16 cellular contexts compared by ENCODE assay signal in the genomic region with DNA sequence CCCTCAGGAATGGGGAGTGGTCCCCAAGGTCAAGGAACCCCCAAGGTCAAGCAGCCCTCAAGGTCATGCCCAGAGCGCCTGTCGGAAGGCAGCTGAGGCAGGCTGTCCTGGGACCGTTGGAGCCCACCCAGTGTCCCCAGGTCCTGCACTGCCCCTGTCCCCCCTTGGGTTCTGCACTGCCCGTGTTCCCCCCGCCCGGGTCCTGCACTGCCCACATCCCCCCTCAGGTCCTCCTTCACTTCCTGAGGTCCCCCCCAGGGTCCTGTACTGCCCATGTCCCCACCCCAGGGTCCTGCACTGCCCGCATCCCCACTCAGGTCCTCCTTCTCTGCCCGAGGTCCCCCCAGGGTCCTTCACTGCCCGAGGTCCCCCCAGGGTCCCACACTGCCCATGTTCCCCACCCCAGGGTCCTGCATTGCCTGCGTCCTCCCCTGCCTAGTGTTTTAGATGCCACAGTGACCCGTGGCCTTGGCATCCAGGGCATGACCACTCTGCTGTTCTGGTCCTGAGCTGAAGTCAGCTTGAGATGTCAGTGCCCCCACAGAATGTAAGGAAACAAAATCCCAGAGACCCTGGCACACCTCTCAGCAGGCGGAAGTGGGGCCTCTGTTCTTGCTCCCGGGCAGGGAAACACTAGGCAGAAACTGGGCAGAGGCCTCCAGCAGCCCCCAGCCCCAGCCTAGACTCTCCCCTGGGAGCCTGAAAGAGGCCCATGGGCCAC.
A peak's percentile ranks its signal among the peaks of the same experiment; 100 is the strongest.
DNase-seq lines count a peak whose midpoint lies in the region; ATAC-seq lines count a peak whose summit lies in the region.
"Had no signal": no experiment of that assay in that cellular context is flagged by ENCODE, and none has a peak within 500 bp of the region (broad histone marks: within the 10 kb centered on the region; RNA-seq: fewer than 3 reads in every experiment).

No MANE protein-coding gene starts in this region.

- no peak overlapping the region for H3K27ac Mint-ChIP-seq in activated T-cell treated with anti-CD3 and anti-CD28 coated beads, Interleukin-2, amount 50 U/mL, for 24 hours
- no peak overlapping the region for H3K27ac Mint-ChIP-seq in activated T-cell treated with anti-CD3 and anti-CD28 coated beads, Interleukin-2, amount 50 U/mL, for 72 hours
- H3K27ac Mint-ChIP-seq in activated CD8-positive, alpha-beta memory T cell treated with anti-CD3 and anti-CD28 coated beads, Interleukin-2, amount 10 ng/mL, durations not matched to agents 7 days and 5 days, result no peak overlapping the region
- H3K27ac Mint-ChIP-seq: activated CD4-positive, alpha-beta T cell treated with anti-CD3 and anti-CD28 coated beads for 36 hours had no signal

- no peaks in the 10 kb centered on the region for H3K4me1 Mint-ChIP-seq in activated T-cell treated with anti-CD3 and anti-CD28 coated beads, Interleukin-2, amount 50 U/mL, for 24 hours (ENCODE audit: low read depth)
- H3K4me1 Mint-ChIP-seq in activated T-cell treated with anti-CD3 and anti-CD28 coated beads, Interleukin-2, amount 50 U/mL, for 72 hours (ENCODE audit: low read depth), result no peaks in the 10 kb centered on the region
- no peaks in the 10 kb centered on the region for H3K4me1 Mint-ChIP-seq in activated CD8-positive, alpha-beta memory T cell treated with anti-CD3 and anti-CD28 coated beads, Interleukin-2, amount 10 ng/mL, durations not matched to agents 7 days and 5 days
- H3K4me1 Mint-ChIP-seq: activated CD4-positive, alpha-beta T cell treated with anti-CD3 and anti-CD28 coated beads for 36 hours; naive B cell had no signal

- CTCF ChIA-PET in activated CD8-positive, alpha-beta memory T cell treated with anti-CD3 and anti-CD28 coated beads, Interleukin-2, amount 10 ng/mL, durations not matched to agents 7 days and 5 days (lab: Charles Lee), result no interaction called here

- no peak for ATAC-seq in activated T-cell treated with anti-CD3 and anti-CD28 coated beads, Interleukin-2, amount 50 U/mL, for 72 hours (replicated peaks in 1 of 2)
- ATAC-seq in activated CD8-positive, alpha-beta memory T cell treated with anti-CD3 and anti-CD28 coated beads, Interleukin-2, amount 10 ng/mL, durations not matched to agents 7 days and 5 days, result no peak
- ATAC-seq in HG03460 (IDR thresholded peaks at IDR 0.05; ENCODE audit: unreplicated experiment), result no peak
- ATAC-seq: activated CD4-positive, alpha-beta T cell treated with anti-CD3 and anti-CD28 coated beads for 36 hours had no signal

- no peaks in the 10 kb centered on the region for H3K36me3 Mint-ChIP-seq in activated T-cell treated with anti-CD3 and anti-CD28 coated beads, Interleukin-2, amount 50 U/mL, for 24 hours (ENCODE audit: low read depth)
- H3K36me3 Mint-ChIP-seq in activated T-cell treated with anti-CD3 and anti-CD28 coated beads, Interleukin-2, amount 50 U/mL, for 72 hours (ENCODE audit: insufficient read depth in 2 of 2), result no peaks in the 10 kb centered on the region
- H3K36me3 Mint-ChIP-seq in activated CD8-positive, alpha-beta memory T cell treated with anti-CD3 and anti-CD28 coated beads, Interleukin-2, amount 10 ng/mL, durations not matched to agents 7 days and 5 days, result no peaks in the 10 kb centered on the region
- H3K36me3 Mint-ChIP-seq: naive B cell had no signal

- peaks cover 23% of the 10 kb centered on the region for H3K27me3 Mint-ChIP-seq in activated T-cell treated with anti-CD3 and anti-CD28 coated beads, Interleukin-2, amount 50 U/mL, for 24 hours
- H3K27me3 Mint-ChIP-seq in activated T-cell treated with anti-CD3 and anti-CD28 coated beads, Interleukin-2, amount 50 U/mL, for 72 hours (ENCODE audit: low read depth), result no peaks in the 10 kb centered on the region
- no peaks in the 10 kb centered on the region for H3K27me3 Mint-ChIP-seq in activated CD8-positive, alpha-beta memory T cell treated with anti-CD3 and anti-CD28 coated beads, Interleukin-2, amount 10 ng/mL, durations not matched to agents 7 days and 5 days

- H3K9me3 Mint-ChIP-seq in activated T-cell treated with anti-CD3 and anti-CD28 coated beads, Interleukin-2, amount 50 U/mL, for 24 hours, result no peaks in the 10 kb centered on the region
- H3K9me3 Mint-ChIP-seq in activated T-cell treated with anti-CD3 and anti-CD28 coated beads, Interleukin-2, amount 50 U/mL, for 72 hours, result no peaks in the 10 kb centered on the region
- peaks cover 4% of the 10 kb centered on the region for H3K9me3 Mint-ChIP-seq in activated CD8-positive, alpha-beta memory T cell treated with anti-CD3 and anti-CD28 coated beads, Interleukin-2, amount 10 ng/mL, durations not matched to agents 7 days and 5 days (ENCODE audit: low read depth)

- no peak overlapping the region for H3K4me3 Mint-ChIP-seq in activated T-cell treated with anti-CD3 and anti-CD28 coated beads, Interleukin-2, amount 50 U/mL, for 24 hours
- no peak overlapping the region for H3K4me3 Mint-ChIP-seq in activated T-cell treated with anti-CD3 and anti-CD28 coated beads, Interleukin-2, amount 50 U/mL, for 72 hours
- H3K4me3 Mint-ChIP-seq in activated CD8-positive, alpha-beta memory T cell treated with anti-CD3 and anti-CD28 coated beads, Interleukin-2, amount 10 ng/mL, durations not matched to agents 7 days and 5 days, result no peak overlapping the region
- H3K4me3 Mint-ChIP-seq: activated CD4-positive, alpha-beta T cell treated with anti-CD3 and anti-CD28 coated beads for 36 hours; naive B cell had no signal

- DNase-seq in activated T-cell treated with anti-CD3 and anti-CD28 coated beads, Interleukin-2, amount 50 U/mL, for 24 hours, result peak; percentile 2
- no peak for DNase-seq in activated T-cell treated with anti-CD3 and anti-CD28 coated beads, Interleukin-2, amount 50 U/mL, for 72 hours
- DNase-seq in activated CD8-positive, alpha-beta memory T cell treated with anti-CD3 and anti-CD28 coated beads, Interleukin-2, amount 10 ng/mL, durations not matched to agents 7 days and 5 days, result peak; percentile 21
- DNase-seq in islet precursor cell (peak; percentile 40), hippocampal formation (lab: John Stamatoyannopoulos, UW) (no peak), midbrain (lab: John Stamatoyannopoulos, UW) (no peak)
- DNase-seq in stimulated activated CD8-positive, alpha-beta memory T cell treated with anti-CD3 and anti-CD28 coated beads, Interleukin-4, amount 100 ng/mL, for 48 hours, result peak; percentile 4
- DNase-seq: activated CD4-positive, alpha-beta T cell treated with anti-CD3 and anti-CD28 coated beads for 36 hours; activated naive CD4-positive, alpha-beta T cell; foreskin fibroblast; kidney; naive B cell; NCI-H1417; NCI-H526; stimulated activated CD4-positive, alpha-beta T cell treated with anti-CD3 and anti-CD28 coated beads, Interleukin-4, amount 100 ng/mL, for 4 hours had no signal

Comparison
In these comparisons a context has a peak if more than half of its experiments do, and no peak if none do; other contexts are left out.
1. DNase-seq: peak in activated T-cell treated with anti-CD3 and anti-CD28 coated beads, Interleukin-2, amount 50 U/mL, for 24 hours (single experiment), activated CD8-positive, alpha-beta memory T cell treated with anti-CD3 and anti-CD28 coated beads, Interleukin-2, amount 10 ng/mL, durations not matched to agents 7 days and 5 days (single experiment), islet precursor cell (single experiment) and stimulated activated CD8-positive, alpha-beta memory T cell treated with anti-CD3 and anti-CD28 coated beads, Interleukin-4, amount 100 ng/mL, for 48 hours (single experiment); none in activated T-cell treated with anti-CD3 and anti-CD28 coated beads, Interleukin-2, amount 50 U/mL, for 72 hours (0 of 2), hippocampal formation (0 of 2) and midbrain (single experiment).